15 cellular contexts compared by ENCODE assay signal in the genomic region with DNA sequence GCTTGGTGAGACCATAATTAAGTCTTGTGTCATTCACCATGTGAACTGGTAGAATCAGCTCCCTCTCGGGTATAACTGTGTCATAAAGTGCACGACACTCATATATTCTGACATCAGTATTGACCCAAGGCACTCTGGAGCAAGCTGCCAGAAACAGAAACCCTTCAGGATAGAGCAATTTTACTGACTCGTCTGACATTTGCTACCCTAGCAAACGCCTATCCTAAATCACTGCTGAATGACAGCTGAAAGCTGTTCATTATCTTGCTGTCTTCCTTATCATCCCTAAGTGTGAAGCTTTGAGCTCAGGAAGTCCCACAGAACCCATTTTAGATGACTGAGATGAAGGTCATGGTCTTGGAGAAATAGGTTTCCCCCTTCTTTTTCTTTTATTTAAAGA. TPM values are rescaled to one million over a fixed set of nuclear protein-coding genes. Genes with fewer than 3 reads are reported as not detected.
A peak's percentile ranks its signal among the peaks of the same experiment; 100 is the strongest.
DNase-seq lines count a peak whose midpoint lies in the region; ATAC-seq and TF ChIP-seq lines count a peak whose summit lies in the region.
"Had no signal": no experiment of that assay in that cellular context is flagged by ENCODE, and none has a peak within 500 bp of the region (broad histone marks: within the 10 kb centered on the region; RNA-seq: fewer than 3 reads in every experiment).

No MANE protein-coding gene starts in this region.

- H4K20me1 ChIP-seq in hepatocyte (ENCODE audit: insufficient read depth, poor library complexity, severe bottlenecking): peaks cover 100% of the 10 kb centered on the region

- H3K27me3 Mint-ChIP-seq in stimulated activated naive CD8-positive, alpha-beta T cell treated with anti-CD3 and anti-CD28 coated beads, Interleukin-15, amount 100 ng/mL, for 72 hours: no peaks in the 10 kb centered on the region
- no peaks in the 10 kb centered on the region for H3K27me3 Mint-ChIP-seq in neural crest cell (ENCODE audit: low read depth)

- H3K27ac Mint-ChIP-seq in stimulated activated naive CD8-positive, alpha-beta T cell treated with anti-CD3 and anti-CD28 coated beads, Interleukin-15, amount 100 ng/mL, for 72 hours: no peak overlapping the region
- peak overlapping the region; percentile 5 for H3K27ac Mint-ChIP-seq in neural crest cell (ENCODE audit: unreplicated experiment)
- H3K27ac Mint-ChIP-seq: CD4-positive, CD25-positive, alpha-beta regulatory T cell; GM23338; HFFc6 had no signal

- H3K4me3 Mint-ChIP-seq in stimulated activated naive CD8-positive, alpha-beta T cell treated with anti-CD3 and anti-CD28 coated beads, Interleukin-15, amount 100 ng/mL, for 72 hours: no peak overlapping the region
- H3K4me3 Mint-ChIP-seq in neural crest cell: no peak overlapping the region
- H3K4me3 Mint-ChIP-seq: GM23338, HFFc6 had no signal

- H3K4me1 Mint-ChIP-seq in stimulated activated naive CD8-positive, alpha-beta T cell treated with anti-CD3 and anti-CD28 coated beads, Interleukin-15, amount 100 ng/mL, for 72 hours: peaks cover 49% of the 10 kb centered on the region
- H3K4me1 Mint-ChIP-seq in neural crest cell: peaks cover 72% of the 10 kb centered on the region

- ATAC-seq in stimulated activated naive CD8-positive, alpha-beta T cell treated with anti-CD3 and anti-CD28 coated beads, Interleukin-15, Interleukin-2, amounts not matched to agents 100 U/mL and 50 U/mL, for 24 hours: peak; percentile 57
- no peak for ATAC-seq in stimulated activated naive CD8-positive, alpha-beta T cell treated with anti-CD3 and anti-CD28 coated beads, Interleukin-15, amount 100 ng/mL, for 72 hours
- ATAC-seq in SK-N-SH treated with all-trans-retinoic acid at 6 μM for 48 hours: no peak
- ATAC-seq: GM23338 had no signal

- no peak overlapping the region for H3K4me3 ChIP-seq in hepatocyte
- H3K4me3 ChIP-seq: GM23338 had no signal

- TF ChIP-seq CTCF in hepatocyte (IDR thresholded peaks at IDR 0.05; ENCODE audit: poor library complexity) (no peak), neural crest cell (conservative IDR thresholded peaks at IDR 0.05) (no peak)

- no peaks in the 10 kb centered on the region for H3K9me2 ChIP-seq in hepatocyte (replicated peaks; ENCODE audit: insufficient read depth)

- H3K9me3 ChIP-seq in hepatocyte (ENCODE audit: low read depth): no peaks in the 10 kb centered on the region
- H3K9me3 ChIP-seq: BE2C, Caco-2 had no signal

- H3K27me3 ChIP-seq in hepatocyte: no peaks in the 10 kb centered on the region
- H3K27me3 ChIP-seq: BE2C had no signal

- no peak for DNase-seq in stimulated activated naive CD8-positive, alpha-beta T cell treated with anti-CD3 and anti-CD28 coated beads, Interleukin-15, Interleukin-2, amounts not matched to agents 100 U/mL and 50 U/mL, for 24 hours
- DNase-seq in stimulated activated naive CD8-positive, alpha-beta T cell treated with anti-CD3 and anti-CD28 coated beads, Interleukin-15, amount 100 ng/mL, for 72 hours: no peak
- no peak for DNase-seq in hepatocyte (ENCODE audit: low spot score)
- DNase-seq in neural crest cell (ENCODE audit: low read depth, low spot score): no peak
- DNase-seq in NK-92 (lab: John Stamatoyannopoulos, UW; ENCODE audit: unreplicated experiment): no peak
- DNase-seq: ACHN; BE2C; C1 segment of cervical spinal cord; Caco-2; CD4-positive, CD25-positive, alpha-beta regulatory T cell; HCEC 1CT; HFFc6; IMR-90 had no signal

- H3K4me2 ChIP-seq in hepatocyte: peak overlapping the region; percentile 36
- H3K4me2 ChIP-seq: GM23338 had no signal

- peaks cover 4% of the 10 kb centered on the region for H3K36me3 Mint-ChIP-seq in neural crest cell (ENCODE audit: low read depth)
- H3K36me3 Mint-ChIP-seq: CD4-positive, CD25-positive, alpha-beta regulatory T cell had no signal

- H3K4me1 ChIP-seq in hepatocyte (ENCODE audit: insufficient read depth): peaks cover 52% of the 10 kb centered on the region
- H3K4me1 ChIP-seq: BE2C, Caco-2 had no signal

- H3K79me2 ChIP-seq in hepatocyte: peaks cover 100% of the 10 kb centered on the region

- no peaks in the 10 kb centered on the region for H3K9me3 Mint-ChIP-seq in stimulated activated naive CD8-positive, alpha-beta T cell treated with anti-CD3 and anti-CD28 coated beads, Interleukin-15, amount 100 ng/mL, for 72 hours
- no peaks in the 10 kb centered on the region for H3K9me3 Mint-ChIP-seq in neural crest cell
- H3K9me3 Mint-ChIP-seq: GM23338, HFFc6 had no signal

- 43% methylated on average over 4 of the region's 4 CpGs for WGBS in hepatocyte (ENCODE audit: low lambda C conversion rate, missing lambda C conversion rate)

- H3K27ac ChIP-seq in hepatocyte: peak overlapping the region; percentile 1

- H2AFZ ChIP-seq in hepatocyte: no peak overlapping the region
- H2AFZ ChIP-seq: GM23338 had no signal

- H3K36me3 ChIP-seq in hepatocyte (replicated peaks; ENCODE audit: insufficient read depth, low read depth): no peaks in the 10 kb centered on the region

TF ChIP-seq in SK-N-SH treated with all-trans-retinoic acid at 6 μM for 48 hours, 23 proteins besides CTCF, POLR2A, EP300 and RAD21 (continues in another document):
- TF ChIP-seq ISL1 (CRISPR knock-in tag; IDR thresholded peaks at IDR 0.05): no peak
- no peak for TF ChIP-seq ZC3H10 (CRISPR knock-in tag; IDR thresholded peaks at IDR 0.05)
- TF ChIP-seq ZFP3 (CRISPR knock-in tag; IDR thresholded peaks at IDR 0.05): no peak
- TF ChIP-seq, protein P1, sequence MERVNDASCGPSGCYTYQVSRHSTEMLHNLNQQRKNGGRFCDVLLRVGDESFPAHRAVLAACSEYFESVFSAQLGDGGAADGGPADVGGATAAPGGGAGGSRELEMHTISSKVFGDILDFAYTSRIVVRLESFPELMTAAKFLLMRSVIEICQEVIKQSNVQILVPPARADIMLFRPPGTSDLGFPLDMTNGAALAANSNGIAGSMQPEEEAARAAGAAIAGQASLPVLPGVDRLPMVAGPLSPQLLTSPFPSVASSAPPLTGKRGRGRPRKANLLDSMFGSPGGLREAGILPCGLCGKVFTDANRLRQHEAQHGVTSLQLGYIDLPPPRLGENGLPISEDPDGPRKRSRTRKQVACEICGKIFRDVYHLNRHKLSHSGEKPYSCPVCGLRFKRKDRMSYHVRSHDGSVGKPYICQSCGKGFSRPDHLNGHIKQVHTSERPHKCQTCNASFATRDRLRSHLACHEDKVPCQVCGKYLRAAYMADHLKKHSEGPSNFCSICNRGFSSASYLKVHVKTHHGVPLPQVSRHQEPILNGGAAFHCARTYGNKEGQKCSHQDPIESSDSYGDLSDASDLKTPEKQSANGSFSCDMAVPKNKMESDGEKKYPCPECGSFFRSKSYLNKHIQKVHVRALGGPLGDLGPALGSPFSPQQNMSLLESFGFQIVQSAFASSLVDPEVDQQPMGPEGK (CRISPR knock-in tag; IDR thresholded peaks at IDR 0.05; ENCODE audit: borderline replicate concordance): no peak
- TF ChIP-seq, protein P2, sequence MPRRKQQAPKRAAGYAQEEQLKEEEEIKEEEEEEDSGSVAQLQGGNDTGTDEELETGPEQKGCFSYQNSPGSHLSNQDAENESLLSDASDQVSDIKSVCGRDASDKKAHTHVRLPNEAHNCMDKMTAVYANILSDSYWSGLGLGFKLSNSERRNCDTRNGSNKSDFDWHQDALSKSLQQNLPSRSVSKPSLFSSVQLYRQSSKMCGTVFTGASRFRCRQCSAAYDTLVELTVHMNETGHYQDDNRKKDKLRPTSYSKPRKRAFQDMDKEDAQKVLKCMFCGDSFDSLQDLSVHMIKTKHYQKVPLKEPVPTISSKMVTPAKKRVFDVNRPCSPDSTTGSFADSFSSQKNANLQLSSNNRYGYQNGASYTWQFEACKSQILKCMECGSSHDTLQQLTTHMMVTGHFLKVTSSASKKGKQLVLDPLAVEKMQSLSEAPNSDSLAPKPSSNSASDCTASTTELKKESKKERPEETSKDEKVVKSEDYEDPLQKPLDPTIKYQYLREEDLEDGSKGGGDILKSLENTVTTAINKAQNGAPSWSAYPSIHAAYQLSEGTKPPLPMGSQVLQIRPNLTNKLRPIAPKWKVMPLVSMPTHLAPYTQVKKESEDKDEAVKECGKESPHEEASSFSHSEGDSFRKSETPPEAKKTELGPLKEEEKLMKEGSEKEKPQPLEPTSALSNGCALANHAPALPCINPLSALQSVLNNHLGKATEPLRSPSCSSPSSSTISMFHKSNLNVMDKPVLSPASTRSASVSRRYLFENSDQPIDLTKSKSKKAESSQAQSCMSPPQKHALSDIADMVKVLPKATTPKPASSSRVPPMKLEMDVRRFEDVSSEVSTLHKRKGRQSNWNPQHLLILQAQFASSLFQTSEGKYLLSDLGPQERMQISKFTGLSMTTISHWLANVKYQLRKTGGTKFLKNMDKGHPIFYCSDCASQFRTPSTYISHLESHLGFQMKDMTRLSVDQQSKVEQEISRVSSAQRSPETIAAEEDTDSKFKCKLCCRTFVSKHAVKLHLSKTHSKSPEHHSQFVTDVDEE (CRISPR knock-in tag; IDR thresholded peaks at IDR 0.05): no peak
- TF ChIP-seq PPARA (CRISPR knock-in tag; IDR thresholded peaks at IDR 0.05; ENCODE audit: borderline replicate concordance): no peak
- TF ChIP-seq, protein P3, sequence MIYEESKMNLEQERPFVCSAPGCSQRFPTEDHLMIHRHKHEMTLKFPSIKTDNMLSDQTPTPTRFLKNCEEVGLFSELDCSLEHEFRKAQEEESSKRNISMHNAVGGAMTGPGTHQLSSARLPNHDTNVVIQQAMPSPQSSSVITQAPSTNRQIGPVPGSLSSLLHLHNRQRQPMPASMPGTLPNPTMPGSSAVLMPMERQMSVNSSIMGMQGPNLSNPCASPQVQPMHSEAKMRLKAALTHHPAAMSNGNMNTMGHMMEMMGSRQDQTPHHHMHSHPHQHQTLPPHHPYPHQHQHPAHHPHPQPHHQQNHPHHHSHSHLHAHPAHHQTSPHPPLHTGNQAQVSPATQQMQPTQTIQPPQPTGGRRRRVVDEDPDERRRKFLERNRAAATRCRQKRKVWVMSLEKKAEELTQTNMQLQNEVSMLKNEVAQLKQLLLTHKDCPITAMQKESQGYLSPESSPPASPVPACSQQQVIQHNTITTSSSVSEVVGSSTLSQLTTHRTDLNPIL (CRISPR knock-in tag; IDR thresholded peaks at IDR 0.05; ENCODE audit: low read depth): no peak
- TF ChIP-seq ESRRG (CRISPR knock-in tag; IDR thresholded peaks at IDR 0.05): no peak
- TF ChIP-seq OSR1 (CRISPR knock-in tag; IDR thresholded peaks at IDR 0.05): no peak
- TF ChIP-seq ZNF70 (CRISPR knock-in tag; IDR thresholded peaks at IDR 0.05): no peak
- TF ChIP-seq ARNTL (CRISPR knock-in tag; IDR thresholded peaks at IDR 0.05; ENCODE audit: borderline replicate concordance, low read depth): no peak

RNA-seq across cellular contexts. Expression of a gene that starts 27.8 kb away (rescaled TPM):
- total RNA-seq in hepatocyte: 29.7 and 36.8 TPM in 2 replicates
- polyA plus RNA-seq in hepatocyte: 36.0 and 44.1 TPM in 2 replicates
- total RNA-seq in neural crest cell: 70.8 and 75.6 TPM in 2 replicates
